In genomic region chr3:123872621-123873020, GRCh38 we compare ENCODE assay signal across 18 cellular contexts.
"Had no signal": no experiment of that assay in that cellular context is flagged by ENCODE, and none has a peak within 500 bp of the region (broad histone marks: within the 10 kb centered on the region; RNA-seq: fewer than 3 reads in every experiment).

No MANE protein-coding gene starts in this region.

- DNase-seq: effector CD8-positive, alpha-beta T cell; gastrocnemius medialis; glutamatergic neuron; islet precursor cell; left colon; natural killer cell; nucleus accumbens; ovary; right cardiac atrium; small intestine; stimulated activated CD4-positive, alpha-beta T cell treated with anti-CD3 and anti-CD28 coated beads, Interleukin-2, amount 100 ng/mL, for 48 hours; stimulated activated naive CD8-positive, alpha-beta T cell treated with anti-CD3 and anti-CD28 coated beads, Interleukin-15, Interleukin-2, amounts not matched to agents 100 U/mL and 50 U/mL, for 24 hours; thyroid gland had no signal

- H3K27ac ChIP-seq: coronary artery, gastrocnemius medialis, ovary, suprapubic skin, thyroid gland had no signal

- H3K27me3 ChIP-seq: gastrocnemius medialis, ovary, suprapubic skin, thyroid gland had no signal

- H3K4me1 ChIP-seq: gastrocnemius medialis, suprapubic skin, thyroid gland had no signal

- H3K9me3 Mint-ChIP-seq: natural killer cell, neural crest cell had no signal

- ATAC-seq: gastrocnemius medialis; left colon; natural killer cell; right cardiac atrium; stimulated activated naive CD8-positive, alpha-beta T cell treated with anti-CD3 and anti-CD28 coated beads, Interleukin-15, Interleukin-2, amounts not matched to agents 100 U/mL and 50 U/mL, for 24 hours had no signal

- H3K4me3 ChIP-seq: coronary artery, gastrocnemius medialis, ovary, suprapubic skin, thyroid gland had no signal

- H3K9me3 ChIP-seq: gastrocnemius medialis, ovary, suprapubic skin, thyroid gland had no signal

- H3K4me1 Mint-ChIP-seq: mesothelial cell of epicardium, natural killer cell had no signal

- H3K36me3 Mint-ChIP-seq: mesothelial cell of epicardium, natural killer cell, type B pancreatic cell had no signal

- H3K4me3 Mint-ChIP-seq: mesothelial cell of epicardium, natural killer cell, neural crest cell, type B pancreatic cell had no signal

- FAIRE-seq: small intestine had no signal

- H3K36me3 ChIP-seq: gastrocnemius medialis, ovary, suprapubic skin, thyroid gland had no signal

- H3K27ac Mint-ChIP-seq: mesothelial cell of epicardium, natural killer cell, type B pancreatic cell had no signal
